In genomic region chr2:23745726-23746105, GRCh38 we compare ENCODE assay signal across 8 cellular contexts.
A peak's percentile ranks its signal among the peaks of the same experiment; 100 is the strongest.
DNase-seq lines count a peak whose midpoint lies in the region; ATAC-seq and TF ChIP-seq lines count a peak whose summit lies in the region.

No MANE protein-coding gene starts in this region.

- no peaks in the 10 kb centered on the region for H3K79me2 ChIP-seq in mammary epithelial cell (ENCODE audit: insufficient read depth, low read length)
- no peaks in the 10 kb centered on the region for H3K79me2 ChIP-seq in osteoblast (ENCODE audit: insufficient read depth, low read length)

- CTCF ChIA-PET in mammary epithelial cell (lab: Charles Lee; ENCODE audit: low non-redundant PET), result no interaction called here

- H3K4me1 ChIP-seq in mammary epithelial cell (ENCODE audit: insufficient read depth, low read length) (no peaks in the 10 kb centered on the region), osteoblast (ENCODE audit: insufficient read depth, low read length) (no peaks in the 10 kb centered on the region), colonic mucosa (no peaks in the 10 kb centered on the region)

- no peaks in the 10 kb centered on the region for H3K9me3 ChIP-seq in mammary epithelial cell (replicated peaks; ENCODE audit: insufficient read depth, low read length)
- no peaks in the 10 kb centered on the region for H3K9me3 ChIP-seq in osteoblast (ENCODE audit: low read depth, low read length)
- no peaks in the 10 kb centered on the region for H3K9me3 ChIP-seq in colonic mucosa

- BruUV-seq in mammary epithelial cell (replicated peaks; lab: Mats Ljungman, UMichigan), result no TSS peak

- H4K20me1 ChIP-seq in mammary epithelial cell (ENCODE audit: insufficient read depth, low read length), result no peaks in the 10 kb centered on the region
- H4K20me1 ChIP-seq in osteoblast (ENCODE audit: insufficient read depth, low read length), result no peaks in the 10 kb centered on the region

- no peaks in the 10 kb centered on the region for H3K36me3 ChIP-seq in mammary epithelial cell (ENCODE audit: insufficient read depth, low read length)
- no peaks in the 10 kb centered on the region for H3K36me3 ChIP-seq in osteoblast (ENCODE audit: insufficient read depth, low read length)
- no peaks in the 10 kb centered on the region for H3K36me3 ChIP-seq in colonic mucosa

- dilution Hi-C loops in mammary epithelial cell (cut with HindIII; ENCODE audit: low sequenced_read_pairs), result no loop called here

- H3K27me3 ChIP-seq in mammary epithelial cell (ENCODE audit: insufficient read depth, low read length) (no peaks in the 10 kb centered on the region), osteoblast (ENCODE audit: insufficient read depth, low read length) (no peaks in the 10 kb centered on the region), colonic mucosa (no peaks in the 10 kb centered on the region)

- TF ChIP-seq CTCF in mammary epithelial cell (conservative IDR thresholded peaks at IDR 0.05 in 1 of 2, IDR thresholded peaks at IDR 0.05 in 1 of 2; ENCODE audit: extremely low read depth in 1 of 2, insufficient read depth in 1 of 2, low read depth in 1 of 2, low read length in 2 of 2) (no peak), osteoblast (IDR thresholded peaks at IDR 0.05; ENCODE audit: extremely low read depth, low read depth, low read length) (no peak), colonic mucosa (IDR thresholded peaks at IDR 0.05) (no peak)

- H3K4me3 ChIP-seq in mammary epithelial cell (replicated peaks in 1 of 3; ENCODE audit: insufficient read depth in 1 of 3, low read depth in 2 of 3, low read length in 3 of 3) (no peak overlapping the region), osteoblast (ENCODE audit: insufficient read depth, low read length) (no peak overlapping the region), colonic mucosa (no peak overlapping the region)

- H2AFZ ChIP-seq in mammary epithelial cell (ENCODE audit: low read depth, low read length) (no peak overlapping the region), osteoblast (ENCODE audit: low read length) (no peak overlapping the region)

- no peak overlapping the region for H3K4me2 ChIP-seq in mammary epithelial cell (ENCODE audit: insufficient read depth, low read depth, low read length)
- H3K4me2 ChIP-seq in osteoblast (ENCODE audit: insufficient read depth, low read length), result no peak overlapping the region

- in situ Hi-C loops in mammary epithelial cell (cut with MboI; ENCODE audit: low sequenced_read_pairs in 2 of 2), result no loop called here

- DNase-seq in mammary epithelial cell (peak; percentile 53), osteoblast (ENCODE audit: insufficient read length, low spot score, missing footprints) (peak; percentile 30), 8988T (no peak), COLO829 (ENCODE audit: low spot score) (no peak), colonic mucosa (no peak)

- ATAC-seq in GM18498 (IDR thresholded peaks at IDR 0.05; ENCODE audit: unreplicated experiment), result peak; percentile 70
- ATAC-seq in HG02981 (IDR thresholded peaks at IDR 0.05; ENCODE audit: unreplicated experiment), result peak; percentile 83
- no peak for ATAC-seq in HG03097 (IDR thresholded peaks at IDR 0.05; ENCODE audit: low FRiP score, unreplicated experiment)

- H3K9ac ChIP-seq in mammary epithelial cell (ENCODE audit: insufficient read depth, low read length) (no peak overlapping the region), colonic mucosa (ENCODE audit: low read depth in 2 of 2, low read length in 2 of 2) (no peak overlapping the region)

- H3K27ac ChIP-seq in mammary epithelial cell (ENCODE audit: insufficient read depth, low read depth, low read length) (no peak overlapping the region), osteoblast (ENCODE audit: low read depth, low read length) (no peak overlapping the region), colonic mucosa (no peak overlapping the region)

- intact Hi-C loops in mammary epithelial cell (cut with micrococcal nuclease) (no loop called here), colonic mucosa (cut with DNase I) (no loop called here)

Comparison
In these comparisons a context has a peak if more than half of its experiments do, and no peak if none do; other contexts are left out.
1. DNase-seq: peak in mammary epithelial cell (single experiment) and osteoblast (single experiment); none in 8988T (single experiment), COLO829 (single experiment) and colonic mucosa (single experiment).